Comparison of ENCODE assay signal across 1 cellular context in genomic region chr10:58502956-58503355, GRCh38.
TF ChIP-seq lines count a peak whose summit lies in the region.

No MANE protein-coding gene starts in this region.

TF ChIP-seq in IMR-90, 13 proteins besides CTCF, POLR2A, EP300 and RAD21 (continued from another document):
- TF ChIP-seq RFX5 (IDR thresholded peaks at IDR 0.05; ENCODE audit: low read depth, low read length) (no peak), NFE2L2 (IDR thresholded peaks at IDR 0.05; ENCODE audit: low read depth, low read length) (no peak), ELK1 (IDR thresholded peaks at IDR 0.05; ENCODE audit: borderline replicate concordance, low read depth, low read length) (no peak), MAFK (IDR thresholded peaks at IDR 0.05; ENCODE audit: low read depth, low read length) (no peak), CHD1 (IDR thresholded peaks at IDR 0.05; ENCODE audit: low read depth, low read length) (no peak)
